Comparison of ENCODE assay signal across 8 cellular contexts in genomic region chr19:35757231-35757748, GRCh38. TPM values are rescaled to one million over a fixed set of nuclear protein-coding genes. Genes with fewer than 3 reads are reported as not detected.
A peak's percentile ranks its signal among the peaks of the same experiment; 100 is the strongest.
DNase-seq lines count a peak whose midpoint lies in the region; ATAC-seq, FAIRE-seq and TF ChIP-seq lines count a peak whose summit lies in the region.

No MANE protein-coding gene starts in this region.

- 7% methylated on average over 19 of the region's 19 CpGs for WGBS in GM12878 (ENCODE audit: insufficient coverage, insufficient replicate concordance, low lambda C conversion rate, missing lambda C conversion rate)

- H3K4me2 ChIP-seq in GM12878 (ENCODE audit: control insufficient read depth, insufficient read depth) = peak overlapping the region; percentile 99

- POLR2A ChIA-PET in GM12878 (lab: Charles Lee) = interaction anchor here (0.5 to 2.2 kb wide), 5 partner anchors 8 to 199 kb away, joined by 3 to 18 read pairs (median 6); partner anchors contain the start of genes IGFLR1, LIN37, PSENEN and U2AF1L4

- in situ Hi-C loops in GM12878 (cut with MboI) = no loop called here

- no peaks in the 10 kb centered on the region for H4K20me1 ChIP-seq in GM12878 (ENCODE audit: control insufficient read depth, insufficient read depth)

- CTCF ChIA-PET in GM12878 (lab: Yijun Ruan, JAX) = interaction anchor here (0.7 kb wide), 1 partner anchor 9 kb away, joined by 3 read pairs; the partner anchor contains the start of gene LIN37

- H3K79me2 ChIP-seq in GM12878 (ENCODE audit: control insufficient read depth, insufficient read depth, low read length) = peaks cover 11% of the 10 kb centered on the region

- TF ChIP-seq CTCF in GM12878 (IDR thresholded peaks at IDR 0.05 in 2 of 3, conservative IDR thresholded peaks at IDR 0.05 in 1 of 3; ENCODE audit: control insufficient read depth in 2 of 3, extremely low read depth in 1 of 3, insufficient read depth in 1 of 3, low read depth in 3 of 3, low read length in 3 of 3) = no peak

- FAIRE-seq in GM12878 (lab: Jason Lieb, UNC) = no peak

- SMC1A ChIA-PET in GM12878 (lab: Charles Lee; ENCODE audit: uncharacterized antibody, unreplicated experiment) = no interaction called here

- intact Hi-C loops in GM12878 (cut with micrococcal nuclease; ENCODE audit: unreplicated experiment) = no loop called here

- peak; percentile 21 for ATAC-seq in GM12878

- peaks cover 15% of the 10 kb centered on the region for H3K4me1 ChIP-seq in GM12878 (ENCODE audit: control insufficient read depth, insufficient read depth, low read length)

- TF ChIP-seq EP300 in GM12878 (IDR thresholded peaks at IDR 0.05; ENCODE audit: borderline replicate concordance in 1 of 2, control insufficient read depth in 1 of 2, low read depth in 2 of 2, low read length in 2 of 2) = no peak

- no peak for TF ChIP-seq POLR2A in GM12878 (IDR thresholded peaks at IDR 0.05; ENCODE audit: low read depth, low read length)

- peak; percentile 69 for DNase-seq in activated effector memory CD4-positive, alpha-beta T cell treated with anti-CD3 and anti-CD28 coated beads, Interleukin-2, amount 50 U/mL, for 16 hours
- DNase-seq in activated effector memory CD4-positive, alpha-beta T cell treated with Interleukin-2 at 50 U/mL for 16 hours = no peak
- peak; percentile 89 for DNase-seq in NCI-H1092 treated with DMSO at 0.1 percent for 48 hours (lab: John Stamatoyannopoulos, UW)
- DNase-seq in GM12878 (ENCODE audit: low read depth, low spot score) = no peak
- DNase-seq in skeletal muscle cell (ENCODE audit: low read depth) = peak; percentile 98
- no peak for DNase-seq in cortex of kidney (lab: John Stamatoyannopoulos, UW)
- no peak for DNase-seq in SKM-1 treated with dmso at 0.1 percent for 144 hours (lab: John Stamatoyannopoulos, UW; ENCODE audit: unreplicated experiment)

- H3K9ac ChIP-seq in GM12878 (ENCODE audit: control insufficient read depth, insufficient read depth, low read length) = peak overlapping the region; percentile 73

- H3K27ac ChIP-seq in GM12878 (ENCODE audit: control insufficient read depth, insufficient read depth) = peak overlapping the region; percentile 62

- peak overlapping the region; percentile 62 for H2AFZ ChIP-seq in GM12878 (ENCODE audit: control insufficient read depth, low read depth, low read length)

- no peaks in the 10 kb centered on the region for H3K9me3 ChIP-seq in GM12878 (replicated peaks; ENCODE audit: control insufficient read depth, insufficient read depth, low read length)
- no peaks in the 10 kb centered on the region for H3K9me3 ChIP-seq in iPS-18c (ENCODE audit: control insufficient read depth, insufficient read depth, low read length)

- BruUV-seq in GM12878 (replicated peaks; lab: Mats Ljungman, UMichigan) = TSS peak; percentile 84

- H3K27me3 ChIP-seq in GM12878 (replicated peaks in 1 of 2; ENCODE audit: control insufficient read depth in 2 of 2, insufficient read depth in 2 of 2, low read length in 1 of 2) = no peaks in the 10 kb centered on the region

- H3K36me3 ChIP-seq in GM12878 (ENCODE audit: control insufficient read depth in 2 of 2, insufficient read depth in 2 of 2, low read length in 1 of 2) = peaks cover 1 to 8% of the 10 kb centered on the region in 2 experiments; a peak in 3 of 4 replicates

- RAD21 ChIA-PET in GM12878 (lab: Charles Lee; ENCODE audit: unreplicated experiment) = interaction anchor here (0.7 to 1.2 kb wide), 3 partner anchors 9 to 63 kb away, joined by 3 read pairs; partner anchors contain the start of genes PSENEN and U2AF1L4

- H3K4me3 ChIP-seq in GM12878 (peak overlapping the region; percentile 88), iPS-18c (ENCODE audit: insufficient read depth, low read depth, low read length) (peak overlapping the region; percentile 60), skeletal muscle cell (ENCODE audit: low read depth, low read length) (peak overlapping the region; percentile 81)

- no peak for TF ChIP-seq RAD21 in GM12878 (IDR thresholded peaks at IDR 0.05; ENCODE audit: insufficient read depth, low read depth, low read length)

RNA-seq across cellular contexts. Expression of gene HSPB6, which starts 0.5 kb away (rescaled TPM):
- total RNA-seq in GM12878 (2013; cell fraction: nucleolus; rRNA removed) = 0.52 TPM in 1 of 2 replicates, not detected in the other
- total RNA-seq in GM12878 (2014; rRNA removed) (not detected in 2 replicates), GM12878 (2014; rRNA removed; fragmentation: Illumina TruSeq; extraction: Trizol) (not detected in 2 replicates), GM12878 (2021) (0.51 and 1.6 TPM in 2 replicates)
- polyA plus RNA-seq in GM12878 (2011; ENCODE audit: low read depth) = not detected
- polyA plus RNA-seq in GM12878 (2011; rRNA removed) (0.12 and 0.20 TPM in 2 replicates), GM12878 (2014; fragmentation: Illumina TruSeq; extraction: Trizol) (0.13 and 0.16 TPM in 2 replicates), GM12878 (2014; fragmentation: Nextera tagmentation; extraction: Ambion mirVana) (not detected), GM12878 (2014; rRNA removed) (0.09 TPM in 1 of 2 replicates, not detected in the other), GM12878 (2016; fragmentation: Nextera tagmentation; extraction: Ambion mirVana) (under 1 TPM; 0.52 TPM)
- 0.15 and 0.28 TPM in 2 replicates for polyA plus RNA-seq in GM12878 (2011; cell fraction: cytosol; rRNA removed)
- 0.60 and 1.5 TPM in 2 replicates for polyA plus RNA-seq in GM12878 (2011; cell fraction: nucleus; rRNA removed)
- 0.10 and 0.20 TPM in 2 replicates for polyA plus RNA-seq in GM12878 (2012)
- not detected in 2 replicates for polyA minus RNA-seq in GM12878 (2011; rRNA and poly(A)+ RNA removed)
- polyA minus RNA-seq in GM12878 (2011; cell fraction: cytosol; rRNA and poly(A)+ RNA removed) = 0.80 TPM in 1 of 2 replicates, not detected in the other
- 0.36 and 0.77 TPM in 2 replicates for polyA minus RNA-seq in GM12878 (2011; cell fraction: nucleus; rRNA and poly(A)+ RNA removed)

RNA-seq across cellular contexts. Expression of gene PROSER3, which starts 0.7 kb away (rescaled TPM):
- total RNA-seq in GM12878 (2013; cell fraction: nucleolus; rRNA removed) = 34.1 and 36.3 TPM in 2 replicates
- total RNA-seq in GM12878 (2014; rRNA removed) (3.7 and 5.9 TPM in 2 replicates), GM12878 (2014; rRNA removed; fragmentation: Illumina TruSeq; extraction: Trizol) (4.8 and 5.2 TPM in 2 replicates), GM12878 (2021) (24.0 and 25.1 TPM in 2 replicates)
- 9.9 TPM for polyA plus RNA-seq in GM12878 (2011; ENCODE audit: low read depth)
- polyA plus RNA-seq in GM12878 (2011; rRNA removed) (4.1 and 5.3 TPM in 2 replicates), GM12878 (2014; fragmentation: Illumina TruSeq; extraction: Trizol) (12.3 and 17.2 TPM in 2 replicates), GM12878 (2014; fragmentation: Nextera tagmentation; extraction: Ambion mirVana) (under 1 TPM; 0.85 to 0.86 TPM), GM12878 (2014; rRNA removed) (14.0 and 15.6 TPM in 2 replicates), GM12878 (2016; fragmentation: Nextera tagmentation; extraction: Ambion mirVana) (10 to 100 TPM; 14.2 to 14.6 TPM)
- polyA plus RNA-seq in GM12878 (2011; cell fraction: cytosol; rRNA removed) = 7.9 and 10.1 TPM in 2 replicates
- 28.4 and 37.4 TPM in 2 replicates for polyA plus RNA-seq in GM12878 (2011; cell fraction: nucleus; rRNA removed)
- polyA plus RNA-seq in GM12878 (2012) = 12.3 and 13.0 TPM in 2 replicates
- polyA minus RNA-seq in GM12878 (2011; rRNA and poly(A)+ RNA removed) = 8.9 and 19.5 TPM in 2 replicates
- polyA minus RNA-seq in GM12878 (2011; cell fraction: cytosol; rRNA and poly(A)+ RNA removed) = 10.7 and 13.3 TPM in 2 replicates
- 9.4 and 15.2 TPM in 2 replicates for polyA minus RNA-seq in GM12878 (2011; cell fraction: nucleus; rRNA and poly(A)+ RNA removed)

RNA-seq across cellular contexts. Expression of gene LIN37, which starts 8.9 kb away (rescaled TPM):
- total RNA-seq in GM12878 (2013; cell fraction: nucleolus; rRNA removed) = 7.8 and 11.3 TPM in 2 replicates
- 6.0 and 6.9 TPM in 2 replicates for total RNA-seq in GM12878 (2014; rRNA removed)
- total RNA-seq in GM12878 (2014; rRNA removed; fragmentation: Illumina TruSeq; extraction: Trizol) = 7.4 and 10.9 TPM in 2 replicates
- 6.8 and 7.4 TPM in 2 replicates for total RNA-seq in GM12878 (2021)
- 4.2 TPM for polyA plus RNA-seq in GM12878 (2011; ENCODE audit: low read depth)
- 4.0 and 5.1 TPM in 2 replicates for polyA plus RNA-seq in GM12878 (2011; rRNA removed)
- polyA plus RNA-seq in GM12878 (2011; cell fraction: cytosol; rRNA removed) = 8.5 and 11.6 TPM in 2 replicates
- polyA plus RNA-seq in GM12878 (2011; cell fraction: nucleus; rRNA removed) = 25.4 and 28.5 TPM in 2 replicates
- 11.8 and 13.9 TPM in 2 replicates for polyA plus RNA-seq in GM12878 (2012)
- 2.8 and 8.2 TPM in 2 replicates for polyA plus RNA-seq in GM12878 (2014; fragmentation: Illumina TruSeq; extraction: Trizol)
- 1 to 10 TPM in 1 of 2 experiments, under 1 TPM in 1; 0.69 to 3.3 TPM for polyA plus RNA-seq in GM12878 (2014; fragmentation: Nextera tagmentation; extraction: Ambion mirVana)
- polyA plus RNA-seq in GM12878 (2014; rRNA removed) = 7.7 and 11.2 TPM in 2 replicates
- 10 to 100 TPM; 10.1 to 11.9 TPM for polyA plus RNA-seq in GM12878 (2016; fragmentation: Nextera tagmentation; extraction: Ambion mirVana)
- 6.6 and 7.2 TPM in 2 replicates for polyA minus RNA-seq in GM12878 (2011; rRNA and poly(A)+ RNA removed)
- polyA minus RNA-seq in GM12878 (2011; cell fraction: cytosol; rRNA and poly(A)+ RNA removed) = 10.7 and 14.1 TPM in 2 replicates
- 7.6 and 9.2 TPM in 2 replicates for polyA minus RNA-seq in GM12878 (2011; cell fraction: nucleus; rRNA and poly(A)+ RNA removed)

RNA-seq across cellular contexts. Expression of gene PSENEN, which starts 11.8 kb away (rescaled TPM):
- total RNA-seq in GM12878 (2013; cell fraction: nucleolus; rRNA removed) = 2.8 and 4.2 TPM in 2 replicates
- total RNA-seq in GM12878 (2014; rRNA removed) (37.8 and 39.4 TPM in 2 replicates), GM12878 (2014; rRNA removed; fragmentation: Illumina TruSeq; extraction: Trizol) (34.3 and 34.7 TPM in 2 replicates), GM12878 (2021) (35.6 and 42.9 TPM in 2 replicates)
- polyA plus RNA-seq in GM12878 (2011; ENCODE audit: low read depth) = 6.0 TPM
- polyA plus RNA-seq in GM12878 (2011; rRNA removed) (10.5 and 14.4 TPM in 2 replicates), GM12878 (2014; fragmentation: Illumina TruSeq; extraction: Trizol) (29.9 and 35.1 TPM in 2 replicates), GM12878 (2014; fragmentation: Nextera tagmentation; extraction: Ambion mirVana) (100 to 1,000 TPM; 143 to 178 TPM), GM12878 (2014; rRNA removed) (32.3 and 44.0 TPM in 2 replicates), GM12878 (2016; fragmentation: Nextera tagmentation; extraction: Ambion mirVana) (10 to 100 TPM; 62.6 to 66.7 TPM)
- 23.6 and 28.8 TPM in 2 replicates for polyA plus RNA-seq in GM12878 (2011; cell fraction: cytosol; rRNA removed)
- 14.0 and 17.6 TPM in 2 replicates for polyA plus RNA-seq in GM12878 (2011; cell fraction: nucleus; rRNA removed)
- polyA plus RNA-seq in GM12878 (2012) = 35.0 and 36.0 TPM in 2 replicates
- 9.1 and 21.3 TPM in 2 replicates for polyA minus RNA-seq in GM12878 (2011; rRNA and poly(A)+ RNA removed)
- 4.5 and 4.8 TPM in 2 replicates for polyA minus RNA-seq in GM12878 (2011; cell fraction: cytosol; rRNA and poly(A)+ RNA removed)
- polyA minus RNA-seq in GM12878 (2011; cell fraction: nucleus; rRNA and poly(A)+ RNA removed) = 3.5 and 3.9 TPM in 2 replicates

RNA-seq across cellular contexts. Expression of gene U2AF1L4, which starts 12.1 kb away (rescaled TPM):
- total RNA-seq in GM12878 (2013; cell fraction: nucleolus; rRNA removed) = 13.8 and 17.3 TPM in 2 replicates
- total RNA-seq in GM12878 (2014; rRNA removed) = 9.4 and 14.0 TPM in 2 replicates
- total RNA-seq in GM12878 (2014; rRNA removed; fragmentation: Illumina TruSeq; extraction: Trizol) = 7.9 and 9.3 TPM in 2 replicates
- total RNA-seq in GM12878 (2021) = 13.0 and 16.4 TPM in 2 replicates
- 14.2 TPM for polyA plus RNA-seq in GM12878 (2011; ENCODE audit: low read depth)
- polyA plus RNA-seq in GM12878 (2011; rRNA removed) = 11.8 and 16.2 TPM in 2 replicates
- 20.8 and 27.3 TPM in 2 replicates for polyA plus RNA-seq in GM12878 (2011; cell fraction: cytosol; rRNA removed)
- 93.8 and 102 TPM in 2 replicates for polyA plus RNA-seq in GM12878 (2011; cell fraction: nucleus; rRNA removed)
- 18.6 and 26.0 TPM in 2 replicates for polyA plus RNA-seq in GM12878 (2012)
- polyA plus RNA-seq in GM12878 (2014; fragmentation: Illumina TruSeq; extraction: Trizol) = 9.6 and 13.4 TPM in 2 replicates
- polyA plus RNA-seq in GM12878 (2014; fragmentation: Nextera tagmentation; extraction: Ambion mirVana) = 10 to 100 TPM in 1 of 2 experiments, 1 to 10 TPM in 1; 9.6 to 13.7 TPM
- 21.6 and 22.1 TPM in 2 replicates for polyA plus RNA-seq in GM12878 (2014; rRNA removed)
- 10 to 100 TPM; 17.1 to 17.4 TPM for polyA plus RNA-seq in GM12878 (2016; fragmentation: Nextera tagmentation; extraction: Ambion mirVana)
- 12.8 and 16.6 TPM in 2 replicates for polyA minus RNA-seq in GM12878 (2011; rRNA and poly(A)+ RNA removed)
- polyA minus RNA-seq in GM12878 (2011; cell fraction: cytosol; rRNA and poly(A)+ RNA removed) = 8.8 and 10.0 TPM in 2 replicates
- polyA minus RNA-seq in GM12878 (2011; cell fraction: nucleus; rRNA and poly(A)+ RNA removed) = 14.4 and 23.5 TPM in 2 replicates

Comparison
In these comparisons a context has a peak if more than half of its experiments do, and no peak if none do; other contexts are left out.
1. DNase-seq: peak in activated effector memory CD4-positive, alpha-beta T cell treated with anti-CD3 and anti-CD28 coated beads, Interleukin-2, amount 50 U/mL, for 16 hours (single experiment), NCI-H1092 treated with DMSO at 0.1 percent for 48 hours (single experiment) and skeletal muscle cell (single experiment); none in activated effector memory CD4-positive, alpha-beta T cell treated with Interleukin-2 at 50 U/mL for 16 hours (single experiment), GM12878 (single experiment), cortex of kidney (single experiment) and SKM-1 treated with dmso at 0.1 percent for 144 hours (single experiment).
2. Peak in every context shown above with its lines, with median percentiles within 50 percentile points of each other: H3K4me3 ChIP-seq.